ENCODE assay signal across 19 cellular contexts in the genomic region with DNA sequence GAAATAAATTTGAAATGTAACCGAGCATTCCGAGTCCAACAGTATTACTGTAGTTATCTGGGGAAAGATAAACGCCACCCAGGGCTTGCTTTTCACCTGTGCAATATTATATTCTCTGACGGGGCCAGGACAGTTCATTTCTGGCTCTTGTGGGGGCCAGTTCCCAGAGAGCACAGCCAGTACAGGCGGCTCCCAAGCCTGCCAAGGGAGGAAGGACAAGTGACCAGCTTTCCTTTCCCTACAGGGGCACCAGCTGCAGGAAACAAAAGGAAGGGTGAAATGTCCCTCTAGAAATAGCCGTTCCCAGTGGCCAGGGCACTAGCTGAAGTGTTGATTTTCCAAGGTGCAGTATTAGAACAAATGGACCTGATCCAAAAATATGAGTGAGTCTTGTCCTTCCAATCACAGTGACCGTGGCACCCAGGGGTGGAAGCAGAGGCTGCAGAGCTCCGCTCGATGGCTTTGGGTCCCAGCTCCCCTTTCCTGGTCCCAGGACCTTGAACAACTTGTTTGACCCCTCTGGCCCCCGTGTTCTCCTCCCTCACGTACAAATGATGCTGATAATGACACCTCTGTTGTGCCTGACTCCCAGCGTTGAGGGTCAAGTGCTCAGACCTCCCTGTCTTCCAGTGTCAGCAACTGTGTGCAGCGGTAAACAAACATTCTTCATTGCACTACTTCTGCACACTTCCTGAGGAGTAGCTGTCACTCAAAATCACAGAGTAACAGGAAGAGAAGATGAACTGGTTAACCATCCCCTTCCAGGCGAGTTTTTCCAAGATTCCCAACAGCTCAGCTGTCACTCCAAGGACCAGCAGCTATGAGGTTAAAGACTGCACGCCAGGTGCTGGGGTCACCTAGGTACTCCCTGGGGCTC. TPM values are rescaled to one million over a fixed set of nuclear protein-coding genes. Genes with fewer than 3 reads are reported as not detected.
DNase-seq lines count a peak whose midpoint lies in the region; ATAC-seq and TF ChIP-seq lines count a peak whose summit lies in the region.
"Had no signal": no experiment of that assay in that cellular context is flagged by ENCODE, and none has a peak within 500 bp of the region (broad histone marks: within the 10 kb centered on the region; RNA-seq: fewer than 3 reads in every experiment).

No MANE protein-coding gene starts in this region.

- H3K9me3 ChIP-seq in CD8-positive, alpha-beta T cell (ENCODE audit: low read length) = no peaks in the 10 kb centered on the region
- H3K9me3 ChIP-seq in left ventricle myocardium inferior (replicated peaks) = no peaks in the 10 kb centered on the region
- H3K9me3 ChIP-seq in psoas muscle = no peaks in the 10 kb centered on the region
- H3K9me3 ChIP-seq: HAP-1, Peyer's patch had no signal

- no peak overlapping the region for H3K4me3 Mint-ChIP-seq in CD8-positive, alpha-beta T cell
- H3K4me3 Mint-ChIP-seq in activated T-helper 17 cell treated with anti-CD3 and anti-CD28 coated beads, Interleukin-2, amount 50 U/mL, for 72 hours = no peak overlapping the region
- no peak overlapping the region for H3K4me3 Mint-ChIP-seq in activated CD4-positive, alpha-beta T cell treated with anti-CD3 and anti-CD28 coated beads, Interleukin-2, amount 10 ng/mL, durations not matched to agents 24 days and 14 days

- POLR2A ChIA-PET in CD8-positive, alpha-beta T cell (lab: Charles Lee) = interaction anchor here (1.3 kb wide), 1 partner anchor 39 kb away, joined by 3 read pairs; no protein-coding TSS in a partner anchor

- no peaks in the 10 kb centered on the region for H3K27me3 ChIP-seq in CD8-positive, alpha-beta T cell (ENCODE audit: insufficient read depth, low read length)
- H3K27me3 ChIP-seq in left ventricle myocardium inferior (ENCODE audit: low read depth) (no peaks in the 10 kb centered on the region), psoas muscle (ENCODE audit: insufficient read depth in 3 of 3, low read length in 2 of 3) (no peaks in the 10 kb centered on the region)
- H3K27me3 ChIP-seq: Peyer's patch had no signal

- TF ChIP-seq CTCF in CD8-positive, alpha-beta T cell (IDR thresholded peaks at IDR 0.05) = no peak
- TF ChIP-seq CTCF in left ventricle myocardium inferior (IDR thresholded peaks at IDR 0.05; ENCODE audit: borderline replicate concordance) (no peak), psoas muscle (IDR thresholded peaks at IDR 0.05) (no peak)

- no peak for DNase-seq in CD8-positive, alpha-beta T cell
- no peak for DNase-seq in left ventricle myocardium inferior
- DNase-seq in psoas muscle = peak in 1 of 2 donors; percentile 65
- no peak for DNase-seq in activated CD4-positive, alpha-beta T cell treated with anti-CD3 and anti-CD28 coated beads, Interleukin-2, amount 10 ng/mL, durations not matched to agents 24 days and 14 days
- no peak for DNase-seq in epidermal melanocyte (ENCODE audit: insufficient read length, low spot score)
- DNase-seq: ACHN, C1 segment of cervical spinal cord, DND-41, NCI-H2029, NCI-H345, NCI-H526 treated with DMSO at 0.1 percent for 48 hours, Peyer's patch, SHP77 had no signal

- H3K27ac ChIP-seq in CD8-positive, alpha-beta T cell (ENCODE audit: low read depth, low read length) = no peak overlapping the region
- H3K27ac ChIP-seq in left ventricle myocardium inferior (replicated peaks) (peak overlapping the region; percentile 64), psoas muscle (peak overlapping the region; percentile 25)
- H3K27ac ChIP-seq: HL-60, Peyer's patch, SK-N-MC had no signal

- peak overlapping the region; percentile 32 for H3K27ac Mint-ChIP-seq in CD8-positive, alpha-beta T cell
- peak overlapping the region; percentile 30 for H3K27ac Mint-ChIP-seq in activated T-helper 17 cell treated with anti-CD3 and anti-CD28 coated beads, Interleukin-2, amount 50 U/mL, for 72 hours
- no peak overlapping the region for H3K27ac Mint-ChIP-seq in activated CD4-positive, alpha-beta T cell treated with anti-CD3 and anti-CD28 coated beads, Interleukin-2, amount 10 ng/mL, durations not matched to agents 24 days and 14 days

- 45 to 55% (median 46%) methylated on average over 15 of the region's 15 CpGs for WGBS in psoas muscle, 3 donors

- CTCF ChIA-PET in CD8-positive, alpha-beta T cell (lab: Charles Lee) = interaction anchor here (1.3 to 2.6 kb wide), 3 partner anchors 39 to 169 kb away, joined by 4 to 9 read pairs (median 4); no protein-coding TSS in a partner anchor

- H3K36me3 ChIP-seq in CD8-positive, alpha-beta T cell (ENCODE audit: insufficient read depth, low read length) = peaks cover 41% of the 10 kb centered on the region
- H3K36me3 ChIP-seq in left ventricle myocardium inferior (peaks cover 55% of the 10 kb centered on the region), psoas muscle (ENCODE audit: insufficient read depth in 1 of 2, low read depth in 1 of 2) (peaks cover 0 to 41% of the 10 kb centered on the region in 2 donors)

- no peak overlapping the region for H3K4me3 ChIP-seq in CD8-positive, alpha-beta T cell (ENCODE audit: low read depth, low read length)
- H3K4me3 ChIP-seq in left ventricle myocardium inferior = no peak overlapping the region
- H3K4me3 ChIP-seq in psoas muscle = no peak overlapping the region
- H3K4me3 ChIP-seq: HAP-1, Peyer's patch, SK-N-MC had no signal

- no peak for ATAC-seq in CD8-positive, alpha-beta T cell
- no peak for ATAC-seq in activated T-helper 17 cell treated with anti-CD3 and anti-CD28 coated beads, Interleukin-2, amount 50 U/mL, for 72 hours (replicated peaks)
- ATAC-seq in psoas muscle (peak; percentile 66 to 90 (median 81)), GM21717 (IDR thresholded peaks at IDR 0.05; ENCODE audit: unreplicated experiment) (no peak)

- no peaks in the 10 kb centered on the region for H3K4me1 ChIP-seq in CD8-positive, alpha-beta T cell (ENCODE audit: insufficient read depth, low read length)
- H3K4me1 ChIP-seq in left ventricle myocardium inferior = peaks cover 55% of the 10 kb centered on the region
- H3K4me1 ChIP-seq in psoas muscle = peaks cover 17% of the 10 kb centered on the region
- H3K4me1 ChIP-seq: Peyer's patch had no signal

- peaks cover 3% of the 10 kb centered on the region for H3K9me3 Mint-ChIP-seq in CD8-positive, alpha-beta T cell
- H3K9me3 Mint-ChIP-seq in activated T-helper 17 cell treated with anti-CD3 and anti-CD28 coated beads, Interleukin-2, amount 50 U/mL, for 72 hours = no peaks in the 10 kb centered on the region
- peaks cover 3% of the 10 kb centered on the region for H3K9me3 Mint-ChIP-seq in activated CD4-positive, alpha-beta T cell treated with anti-CD3 and anti-CD28 coated beads, Interleukin-2, amount 10 ng/mL, durations not matched to agents 24 days and 14 days

- peaks cover 83% of the 10 kb centered on the region for H3K36me3 Mint-ChIP-seq in CD8-positive, alpha-beta T cell
- H3K36me3 Mint-ChIP-seq in activated T-helper 17 cell treated with anti-CD3 and anti-CD28 coated beads, Interleukin-2, amount 50 U/mL, for 72 hours (ENCODE audit: low read depth) = peaks cover 69% of the 10 kb centered on the region
- peaks cover 60% of the 10 kb centered on the region for H3K36me3 Mint-ChIP-seq in activated CD4-positive, alpha-beta T cell treated with anti-CD3 and anti-CD28 coated beads, Interleukin-2, amount 10 ng/mL, durations not matched to agents 24 days and 14 days (ENCODE audit: low read depth)

- no peaks in the 10 kb centered on the region for H3K27me3 Mint-ChIP-seq in CD8-positive, alpha-beta T cell (ENCODE audit: low read depth)
- H3K27me3 Mint-ChIP-seq in activated T-helper 17 cell treated with anti-CD3 and anti-CD28 coated beads, Interleukin-2, amount 50 U/mL, for 72 hours = no peaks in the 10 kb centered on the region
- H3K27me3 Mint-ChIP-seq in activated CD4-positive, alpha-beta T cell treated with anti-CD3 and anti-CD28 coated beads, Interleukin-2, amount 10 ng/mL, durations not matched to agents 24 days and 14 days = no peaks in the 10 kb centered on the region

- intact Hi-C loops in CD8-positive, alpha-beta T cell (cut with DNase I, micrococcal nuclease) = no loop called here
- intact Hi-C loops in left ventricle myocardium inferior (cut with micrococcal nuclease) (loop anchor here (5.0 kb wide), 1 partner anchor 40 kb away; the partner anchor contains the start of gene GYPC), psoas muscle (cut with DNase I) (loop anchor here in 1 of 2 donors (5.0 kb wide), 1 partner anchor 40 kb away; the partner anchor contains the start of gene GYPC)
- intact Hi-C loops in activated CD4-positive, alpha-beta T cell treated with anti-CD3 and anti-CD28 coated beads, Interleukin-2, amount 10 ng/mL, durations not matched to agents 24 days and 14 days (cut with micrococcal nuclease) = no loop called here

- peaks cover 7% of the 10 kb centered on the region for H3K4me1 Mint-ChIP-seq in CD8-positive, alpha-beta T cell (ENCODE audit: low read depth)
- peaks cover 5% of the 10 kb centered on the region for H3K4me1 Mint-ChIP-seq in activated T-helper 17 cell treated with anti-CD3 and anti-CD28 coated beads, Interleukin-2, amount 50 U/mL, for 72 hours
- peaks cover 1% of the 10 kb centered on the region for H3K4me1 Mint-ChIP-seq in activated CD4-positive, alpha-beta T cell treated with anti-CD3 and anti-CD28 coated beads, Interleukin-2, amount 10 ng/mL, durations not matched to agents 24 days and 14 days

RNA-seq across cellular contexts. Expression of gene GYPC, which starts 40.9 kb away (rescaled TPM):
- 100 to 1,000 TPM; 191 to 195 TPM for total RNA-seq in CD8-positive, alpha-beta T cell
- 100 to 1,000 TPM; 115 to 123 TPM for total RNA-seq in activated T-helper 17 cell treated with anti-CD3 and anti-CD28 coated beads, Interleukin-2, amount 50 U/mL, for 72 hours
- total RNA-seq in left ventricle myocardium inferior = 98.8 TPM
- total RNA-seq in psoas muscle = 10 to 100 TPM; 53.4 to 92.7 (median 63.3) TPM
- 100 to 1,000 TPM in 2 of 3 donors, 10 to 100 TPM in 1; 93.2 to 144 (median 114) TPM for polyA plus RNA-seq in psoas muscle
- 120 and 122 TPM in 2 replicates for total RNA-seq in activated CD4-positive, alpha-beta T cell treated with anti-CD3 and anti-CD28 coated beads, Interleukin-2, amount 10 ng/mL, durations not matched to agents 24 days and 14 days
- total RNA-seq: HT1080 had no signal

Comparison
In these comparisons a context has a peak if more than half of its experiments do, and no peak if none do; other contexts are left out.
1. ATAC-seq: peak in psoas muscle (4 of 4); none in CD8-positive, alpha-beta T cell (single experiment), activated T-helper 17 cell treated with anti-CD3 and anti-CD28 coated beads, Interleukin-2, amount 50 U/mL, for 72 hours (single experiment) and GM21717 (single experiment).